Comparison of ENCODE assay signal across 8 cellular contexts in the genomic region with DNA sequence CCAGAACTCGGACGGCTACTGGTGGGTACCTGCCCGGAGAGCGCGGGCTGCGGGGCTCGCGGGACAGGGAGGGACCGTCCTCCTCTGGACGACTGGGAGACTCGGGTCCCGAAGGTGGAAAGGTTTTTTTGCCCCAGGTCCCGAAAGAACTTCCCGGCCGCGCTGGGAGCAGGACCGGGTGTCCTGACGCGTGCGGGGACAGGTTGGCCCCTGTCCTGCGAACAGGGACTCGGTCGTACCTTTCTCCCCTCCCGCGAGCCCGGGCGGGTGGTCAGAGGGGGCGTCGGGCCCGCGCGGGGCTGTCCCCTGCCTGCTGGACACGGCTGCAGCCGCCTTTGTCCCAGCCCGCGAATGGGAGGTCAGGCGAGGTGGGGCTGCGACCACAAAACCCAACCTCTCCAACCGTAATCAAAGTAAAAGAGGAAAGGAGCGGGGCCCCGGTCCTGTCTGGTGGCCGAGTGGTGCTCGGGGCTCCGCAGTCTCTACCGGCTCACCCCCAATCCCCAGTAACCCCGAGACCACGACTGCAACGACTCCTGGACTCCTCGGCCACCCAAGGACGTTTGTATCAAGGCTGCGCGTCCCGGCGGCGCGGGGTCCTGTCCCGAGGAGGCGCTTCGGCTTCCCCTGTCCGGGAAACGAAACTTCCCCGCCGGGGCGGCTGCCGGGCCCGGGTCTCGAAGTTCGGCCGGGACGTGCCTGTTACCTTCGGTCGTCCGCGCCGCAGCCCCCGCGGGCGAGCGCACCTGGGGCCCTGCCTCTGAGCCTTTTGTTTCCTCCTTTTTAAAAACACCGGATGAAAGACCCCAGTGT. TPM values are rescaled to one million over a fixed set of nuclear protein-coding genes. Genes with fewer than 3 reads are reported as not detected.
DNase-seq lines count a peak whose midpoint lies in the region; ATAC-seq lines count a peak whose summit lies in the region.

No MANE protein-coding gene starts in this region.

- H3K4me3 ChIP-seq in stomach smooth muscle (ENCODE audit: low read length in 2 of 2): peak overlapping the region; percentile 55 to 71

- no peaks in the 10 kb centered on the region for H3K36me3 ChIP-seq in ES-I3 (ENCODE audit: insufficient read depth, low read length)
- no peaks in the 10 kb centered on the region for H3K36me3 ChIP-seq in stomach smooth muscle (ENCODE audit: control insufficient read depth in 2 of 2, insufficient read depth in 2 of 2, low read length in 2 of 2)

- peak overlapping the region; percentile 91 for H3K9ac ChIP-seq in ES-I3 (ENCODE audit: low read depth, low read length)
- H3K9ac ChIP-seq in stomach smooth muscle (ENCODE audit: low read length in 2 of 2): no peak overlapping the region

- H3K9me3 ChIP-seq in ES-I3 (ENCODE audit: control insufficient read depth, insufficient read depth, low read length): no peaks in the 10 kb centered on the region
- H3K9me3 ChIP-seq in stomach smooth muscle (ENCODE audit: control insufficient read depth in 2 of 2, low read length in 2 of 2): no peaks in the 10 kb centered on the region

- peaks cover 43 to 60% of the 10 kb centered on the region in 2 donors for H3K27me3 ChIP-seq in stomach smooth muscle (ENCODE audit: control insufficient read depth in 1 of 2, insufficient read depth in 2 of 2, low read length in 2 of 2)

- no peak overlapping the region for H3K27ac ChIP-seq in stomach smooth muscle (ENCODE audit: low read length)

- in situ Hi-C loops in T47D (cut with HindIII; ENCODE audit: low pct_unique_long_range_greater_than_20kb, low sequenced_read_pairs): no loop called here

- ATAC-seq in HG02623 (IDR thresholded peaks at IDR 0.05; ENCODE audit: unreplicated experiment): no peak
- no peak for ATAC-seq in HG03469 (IDR thresholded peaks at IDR 0.05; ENCODE audit: unreplicated experiment)

- H3K4me1 ChIP-seq in ES-I3 (ENCODE audit: insufficient read depth, low read length) (peaks cover 14% of the 10 kb centered on the region), stomach smooth muscle (ENCODE audit: control insufficient read depth, insufficient read depth, low read length) (peaks cover 18% of the 10 kb centered on the region)

- peak; percentile 9 for DNase-seq in LHCN-M2 (ENCODE audit: low read depth)
- peak; percentile 18 to 45 for DNase-seq in T47D (ENCODE audit: low read depth in 1 of 2, low spot score in 1 of 2)
- peak; percentile 81 for DNase-seq in left kidney (ENCODE audit: low read depth, low spot score)
- no peak for DNase-seq in H4 (ENCODE audit: low spot score)

RNA-seq across cellular contexts. Expression of a gene that starts 0.8 kb away (rescaled TPM):
- 4.5 and 5.5 TPM in 2 replicates for total RNA-seq in LHCN-M2 (2014; rRNA removed)
- polyA plus RNA-seq in LHCN-M2 (2012): 31.8 TPM
- 0.02 and 0.04 TPM in 2 replicates for total RNA-seq in H4 (2014; rRNA removed; shearing (Covaris generic))

RNA-seq across cellular contexts. Expression of a gene that starts 47.7 kb away (rescaled TPM):
- total RNA-seq in LHCN-M2 (2014; rRNA removed): 13.0 and 15.7 TPM in 2 replicates
- polyA plus RNA-seq in LHCN-M2 (2012): 4.0 TPM
- 6.4 and 6.6 TPM in 2 replicates for total RNA-seq in H4 (2014; rRNA removed; shearing (Covaris generic))
